Comparison of ENCODE assay signal across 27 cellular contexts in genomic region chrX:101388604-101389003, GRCh38. TPM values are rescaled to one million over a fixed set of nuclear protein-coding genes. Genes with fewer than 3 reads are reported as not detected.
DNase-seq lines count a peak whose midpoint lies in the region; ATAC-seq, FAIRE-seq and TF ChIP-seq lines count a peak whose summit lies in the region.
"Had no signal": no experiment of that assay in that cellular context is flagged by ENCODE, and none has a peak within 500 bp of the region (broad histone marks: within the 10 kb centered on the region; RNA-seq: fewer than 3 reads in every experiment).

No MANE protein-coding gene starts in this region.

- CTCF ChIA-PET in K562 (lab: Yijun Ruan, JAX; ENCODE audit: low intra/inter-chr PET ratio): no interaction called here

- ATAC-seq in K562 (no peak), HG03342 (IDR thresholded peaks at IDR 0.05; ENCODE audit: unreplicated experiment) (no peak), HG03159 (IDR thresholded peaks at IDR 0.05; ENCODE audit: unreplicated experiment) (no peak)
- ATAC-seq: CD8-positive, alpha-beta T cell; GM12878 had no signal

- H3K36me3 ChIP-seq in DOHH2 (ENCODE audit: control insufficient read depth, low read length): peaks cover 35% of the 10 kb centered on the region
- peaks cover 13% of the 10 kb centered on the region for H3K36me3 ChIP-seq in Karpas-422 (ENCODE audit: insufficient read depth, low read length)
- peaks cover 26% of the 10 kb centered on the region for H3K36me3 ChIP-seq in K562 (ENCODE audit: control insufficient read depth, insufficient read depth, low read length)

- no peak for TF ChIP-seq RAD21 in K562 (CRISPR knock-in tag; conservative IDR thresholded peaks at IDR 0.05 in 1 of 2, IDR thresholded peaks at IDR 0.05 in 1 of 2)

- FAIRE-seq in K562 (lab: Jason Lieb, UNC): no peak
- FAIRE-seq: A204.1, D721Med, GM12878, GM12892, GM18507 had no signal

- no peak for TF ChIP-seq POLR2A in K562 (conservative IDR thresholded peaks at IDR 0.05)

- POLR2A ChIA-PET in K562 (lab: Yijun Ruan, JAX): interaction anchor here (0.6 kb wide), 1 partner anchor 211 kb away, joined by 3 read pairs; no protein-coding TSS in a partner anchor

- H3K79me2 ChIP-seq in DOHH2 (ENCODE audit: control insufficient read depth, low read length) (peaks cover 71% of the 10 kb centered on the region), Karpas-422 (ENCODE audit: low read length) (peaks cover 38% of the 10 kb centered on the region), K562 (ENCODE audit: control insufficient read depth, insufficient read depth, low read length) (peaks cover 79% of the 10 kb centered on the region)

- DNase-seq in Karpas-422 (no peak), K562 (ENCODE audit: extremely low read depth in 1 of 4, low spot score in 3 of 4) (no peak), HT-29 (ENCODE audit: low spot score) (no peak)
- DNase-seq in activated T-cell treated with anti-CD3 and anti-CD28 coated beads, Interleukin-2, amount 50 U/mL, for 1 hour: no peak
- DNase-seq: 8988T; ACHN; BE2C; C1 segment of cervical spinal cord; Caco-2; Calu3; CD4-positive, CD25-positive, alpha-beta regulatory T cell; CD8-positive, alpha-beta T cell; DMS79 treated with DMSO at 0.1 percent for 48 hours; EL; GDM1 had no signal

- intact Hi-C loops in K562 (cut with micrococcal nuclease): no loop called here

- in situ Hi-C loops in K562 (cut with MboI): no loop called here

- H3F3A ChIP-seq in DOHH2 (ENCODE audit: control insufficient read depth, insufficient read depth): peaks cover 25% of the 10 kb centered on the region

- H3K4me1 ChIP-seq in DOHH2 (ENCODE audit: control insufficient read depth, low read length) (peaks cover 48% of the 10 kb centered on the region), Karpas-422 (ENCODE audit: low read length) (peaks cover 46% of the 10 kb centered on the region), K562 (replicated peaks in 1 of 2; ENCODE audit: control insufficient read depth in 2 of 2, insufficient read depth in 2 of 2, low read length in 2 of 2) (peaks cover 4 to 21% of the 10 kb centered on the region in 2 experiments)
- H3K4me1 ChIP-seq: BE2C, Caco-2 had no signal

- no peak for TF ChIP-seq EP300 in K562 (IDR thresholded peaks at IDR 0.05; ENCODE audit: low read length)

- H3K4me2 ChIP-seq in DOHH2 (ENCODE audit: low read length) (0 out of 2 replicates have a peak overlapping the region, but pooled peaks have one; percentile 92), Karpas-422 (ENCODE audit: low read depth, low read length, poor library complexity, severe bottlenecking) (peak overlapping the region; percentile 69), K562 (ENCODE audit: insufficient read depth, low read length) (peak overlapping the region; percentile 98)
- H3K4me2 ChIP-seq: BLaER1 had no signal

- no peak overlapping the region for H3K9ac ChIP-seq in Karpas-422 (ENCODE audit: low read length)
- H3K9ac ChIP-seq in K562 (ENCODE audit: insufficient read depth in 1 of 2, low read depth in 2 of 2, low read length in 2 of 2): peak overlapping the region in 1 of 2 experiments; percentile 43; a peak in 1 of 4 replicates
- H3K9ac ChIP-seq: BLaER1 had no signal

- H3K27me3 ChIP-seq in DOHH2 (ENCODE audit: control insufficient read depth, low read length) (no peaks in the 10 kb centered on the region), Karpas-422 (ENCODE audit: low read length) (no peaks in the 10 kb centered on the region), K562 (ENCODE audit: control insufficient read depth in 2 of 2, insufficient read depth in 2 of 2, low read length in 2 of 2) (no peaks in the 10 kb centered on the region)
- H3K27me3 ChIP-seq: BE2C, BLaER1 had no signal

- H3K4me3 ChIP-seq in DOHH2 (ENCODE audit: low read length) (no peak overlapping the region), Karpas-422 (ENCODE audit: low read length) (no peak overlapping the region), K562 (no peak overlapping the region)
- H3K4me3 ChIP-seq: BLaER1, GM12878 had no signal

- H3K27ac ChIP-seq in DOHH2 (ENCODE audit: low read depth, low read length): no peak overlapping the region
- no peak overlapping the region for H3K27ac ChIP-seq in Karpas-422 (ENCODE audit: low read length)
- peak overlapping the region; percentile 58; the same call in 2 of the 3 replicates for H3K27ac ChIP-seq in K562 (ENCODE audit: extremely low read depth, low read depth, low read length)
- H3K27ac ChIP-seq: BLaER1 had no signal

- no peaks in the 10 kb centered on the region for H3K9me2 ChIP-seq in DOHH2 (replicated peaks; ENCODE audit: control insufficient read depth, low read length)
- no peaks in the 10 kb centered on the region for H3K9me2 ChIP-seq in Karpas-422 (replicated peaks; ENCODE audit: insufficient read depth, low read length)

- no peaks in the 10 kb centered on the region for H3K9me3 ChIP-seq in DOHH2 (ENCODE audit: control insufficient read depth, insufficient read depth, low read length)
- H3K9me3 ChIP-seq in Karpas-422 (ENCODE audit: low read length): no peaks in the 10 kb centered on the region
- H3K9me3 ChIP-seq in K562 (replicated peaks; ENCODE audit: control insufficient read depth, insufficient read depth, low read depth, low read length): no peaks in the 10 kb centered on the region
- H3K9me3 ChIP-seq: BE2C, BLaER1, Caco-2 had no signal

- WGBS in K562 (ENCODE audit: insufficient coverage, low coverage, missing lambda C conversion rate): 22% methylated on average over 3 of the region's 3 CpGs

- BruUV-seq in K562 (replicated peaks; lab: Mats Ljungman, UMichigan): no TSS peak

- no peaks in the 10 kb centered on the region for H4K20me1 ChIP-seq in DOHH2 (ENCODE audit: control insufficient read depth, insufficient read depth, low read depth, low read length)
- H4K20me1 ChIP-seq in Karpas-422 (ENCODE audit: insufficient read depth, low read depth, low read length): no peaks in the 10 kb centered on the region
- H4K20me1 ChIP-seq in K562 (replicated peaks; ENCODE audit: control insufficient read depth, insufficient read depth, low read length): no peaks in the 10 kb centered on the region
- H4K20me1 ChIP-seq: BLaER1 had no signal

- TF ChIP-seq CTCF in DOHH2 (IDR thresholded peaks at IDR 0.05; ENCODE audit: low read depth, low read length, poor library complexity, severe bottlenecking) (no peak), K562 (IDR thresholded peaks at IDR 0.05 in 2 of 3, conservative IDR thresholded peaks at IDR 0.05 in 1 of 3; ENCODE audit: insufficient read depth in 2 of 3, low read depth in 1 of 3, low read length in 3 of 3) (no peak)

- H2AFZ ChIP-seq in Karpas-422 (ENCODE audit: low read length) (no peak overlapping the region), K562 (ENCODE audit: low read depth, low read length) (peak overlapping the region; percentile 30; the same call in 1 of the 2 replicates)

- no peaks in the 10 kb centered on the region for H3K9me1 ChIP-seq in K562 (ENCODE audit: control insufficient read depth, insufficient read depth, low read length)

RNA-seq across cellular contexts. Expression of gene RPL36A, which starts 2.2 kb away (rescaled TPM):
- 1,280 and 3,178 TPM in 2 replicates for total RNA-seq in Karpas-422 (2014; rRNA removed; shearing (Covaris generic); ENCODE audit: low replicate concordance)
- 200 and 267 TPM in 2 replicates for total RNA-seq in K562 (2011; cell fraction: chromatin; rRNA removed; ENCODE audit: low replicate concordance)
- total RNA-seq in K562 (2011; cell fraction: nucleolus; rRNA removed): 186 and 225 TPM in 2 replicates
- total RNA-seq in K562 (2011; cell fraction: nucleoplasm; rRNA removed): 351 and 388 TPM in 2 replicates
- total RNA-seq in K562 (2014; rRNA removed): 1,374 and 2,621 TPM in 2 replicates
- total RNA-seq in K562 (2014; rRNA removed; fragmentation: Illumina TruSeq; extraction: Trizol): 3,520 and 3,818 TPM in 2 replicates
- 3,031 and 3,209 TPM in 2 replicates for total RNA-seq in K562 (2015; rRNA removed; fragmentation: Illumina TruSeq; extraction: Trizol)
- total RNA-seq in K562 (2021): 412 and 461 TPM in 2 replicates
- 4,008 and 4,383 TPM in 2 replicates for polyA plus RNA-seq in K562 (2011; rRNA removed)
- polyA plus RNA-seq in K562 (2011; cell fraction: cytosol; rRNA removed): 523 and 2,114 TPM in 2 replicates
- 461 and 1,073 TPM in 2 replicates for polyA plus RNA-seq in K562 (2011; cell fraction: nucleus; rRNA removed)
- 1,913 and 2,065 TPM in 2 replicates for polyA plus RNA-seq in K562 (2012)
- polyA plus RNA-seq in K562 (2014; fragmentation: Illumina TruSeq; extraction: Trizol): 3,410 and 3,967 TPM in 2 replicates
- polyA plus RNA-seq in K562 (2014; fragmentation: Nextera tagmentation; extraction: Ambion mirVana): 1,000 to 10,000 TPM; 2,383 to 2,855 TPM
- 4,212 and 4,539 TPM in 2 replicates for polyA plus RNA-seq in K562 (2014; rRNA removed)
- polyA minus RNA-seq in K562 (2011; rRNA and poly(A)+ RNA removed): 692 and 865 TPM in 2 replicates
- polyA minus RNA-seq in K562 (2011; cell fraction: cytosol; rRNA and poly(A)+ RNA removed): 117 and 140 TPM in 2 replicates
- 81.9 and 198 TPM in 2 replicates for polyA minus RNA-seq in K562 (2011; cell fraction: nucleus; rRNA and poly(A)+ RNA removed)
- total RNA-seq in HT-29 (2014; rRNA removed; shearing (Covaris generic)): 658 and 887 TPM in 2 replicates

RNA-seq across cellular contexts. Expression of gene BTK, which starts 2.6 kb away (rescaled TPM):
- total RNA-seq in Karpas-422 (2014; rRNA removed; shearing (Covaris generic); ENCODE audit: low replicate concordance): 81.6 and 94.2 TPM in 2 replicates
- 125 and 212 TPM in 2 replicates for total RNA-seq in K562 (2011; cell fraction: chromatin; rRNA removed; ENCODE audit: low replicate concordance)
- 65.4 and 67.6 TPM in 2 replicates for total RNA-seq in K562 (2011; cell fraction: nucleolus; rRNA removed)
- 90.3 and 117 TPM in 2 replicates for total RNA-seq in K562 (2011; cell fraction: nucleoplasm; rRNA removed)
- total RNA-seq in K562 (2014; rRNA removed): 35.4 and 39.9 TPM in 2 replicates
- 67.5 and 78.1 TPM in 2 replicates for total RNA-seq in K562 (2014; rRNA removed; fragmentation: Illumina TruSeq; extraction: Trizol)
- 57.0 and 59.0 TPM in 2 replicates for total RNA-seq in K562 (2015; rRNA removed; fragmentation: Illumina TruSeq; extraction: Trizol)
- 46.8 and 59.3 TPM in 2 replicates for total RNA-seq in K562 (2021)
- 87.2 and 93.4 TPM in 2 replicates for polyA plus RNA-seq in K562 (2011; rRNA removed)
- polyA plus RNA-seq in K562 (2011; cell fraction: cytosol; rRNA removed): 27.6 and 48.3 TPM in 2 replicates
- 136 and 171 TPM in 2 replicates for polyA plus RNA-seq in K562 (2011; cell fraction: nucleus; rRNA removed)
- polyA plus RNA-seq in K562 (2012): 48.8 and 60.2 TPM in 2 replicates
- polyA plus RNA-seq in K562 (2014; fragmentation: Illumina TruSeq; extraction: Trizol): 78.0 and 82.4 TPM in 2 replicates
- 10 to 100 TPM; 14.9 to 76.4 TPM for polyA plus RNA-seq in K562 (2014; fragmentation: Nextera tagmentation; extraction: Ambion mirVana)
- 65.2 TPM in 2 replicates for polyA plus RNA-seq in K562 (2014; rRNA removed)
- polyA minus RNA-seq in K562 (2011; rRNA and poly(A)+ RNA removed): 56.9 and 63.8 TPM in 2 replicates
- 21.4 and 23.4 TPM in 2 replicates for polyA minus RNA-seq in K562 (2011; cell fraction: cytosol; rRNA and poly(A)+ RNA removed)
- 32.4 and 63.2 TPM in 2 replicates for polyA minus RNA-seq in K562 (2011; cell fraction: nucleus; rRNA and poly(A)+ RNA removed)
- total RNA-seq in HT-29 (2014; rRNA removed; shearing (Covaris generic)): not detected in 2 replicates
- total RNA-seq: A673, Caco-2, Calu3, G401 had no signal
- polyA plus RNA-seq: AG04450 had no signal

RNA-seq across cellular contexts. Expression of gene GLA, which starts 19.1 kb away (rescaled TPM):
- 25.8 and 30.1 TPM in 2 replicates for total RNA-seq in Karpas-422 (2014; rRNA removed; shearing (Covaris generic); ENCODE audit: low replicate concordance)
- total RNA-seq in K562 (2011; cell fraction: chromatin; rRNA removed; ENCODE audit: low replicate concordance): 111 and 136 TPM in 2 replicates
- 99.4 and 101 TPM in 2 replicates for total RNA-seq in K562 (2011; cell fraction: nucleolus; rRNA removed)
- total RNA-seq in K562 (2011; cell fraction: nucleoplasm; rRNA removed): 100 and 117 TPM in 2 replicates
- total RNA-seq in K562 (2014; rRNA removed) (41.7 and 46.5 TPM in 2 replicates), K562 (2014; rRNA removed; fragmentation: Illumina TruSeq; extraction: Trizol) (68.9 and 75.2 TPM in 2 replicates), K562 (2015; rRNA removed; fragmentation: Illumina TruSeq; extraction: Trizol) (54.2 and 57.2 TPM in 2 replicates), K562 (2021) (54.0 and 56.5 TPM in 2 replicates)
- polyA plus RNA-seq in K562 (2011; rRNA removed) (101 and 118 TPM in 2 replicates), K562 (2014; fragmentation: Illumina TruSeq; extraction: Trizol) (65.2 and 73.8 TPM in 2 replicates), K562 (2014; fragmentation: Nextera tagmentation; extraction: Ambion mirVana) (100 to 1,000 TPM; 137 to 146 TPM), K562 (2014; rRNA removed) (72.9 and 77.0 TPM in 2 replicates)
- polyA plus RNA-seq in K562 (2011; cell fraction: cytosol; rRNA removed): 44.5 and 61.1 TPM in 2 replicates
- polyA plus RNA-seq in K562 (2011; cell fraction: nucleus; rRNA removed): 199 and 281 TPM in 2 replicates
- 48.0 and 49.0 TPM in 2 replicates for polyA plus RNA-seq in K562 (2012)
- polyA minus RNA-seq in K562 (2011; rRNA and poly(A)+ RNA removed): 30.9 and 40.0 TPM in 2 replicates
- 16.3 and 22.1 TPM in 2 replicates for polyA minus RNA-seq in K562 (2011; cell fraction: cytosol; rRNA and poly(A)+ RNA removed)
- 18.3 and 29.0 TPM in 2 replicates for polyA minus RNA-seq in K562 (2011; cell fraction: nucleus; rRNA and poly(A)+ RNA removed)
- total RNA-seq in HT-29 (2014; rRNA removed; shearing (Covaris generic)): 53.8 and 54.9 TPM in 2 replicates

RNA-seq across cellular contexts. Expression of gene HNRNPH2, which starts 19.4 kb away (rescaled TPM):
- total RNA-seq in Karpas-422 (2014; rRNA removed; shearing (Covaris generic); ENCODE audit: low replicate concordance): 34.8 and 55.4 TPM in 2 replicates
- 4.5 and 8.3 TPM in 2 replicates for total RNA-seq in K562 (2011; cell fraction: chromatin; rRNA removed; ENCODE audit: low replicate concordance)
- 4.2 and 4.3 TPM in 2 replicates for total RNA-seq in K562 (2011; cell fraction: nucleolus; rRNA removed)
- 8.1 and 9.3 TPM in 2 replicates for total RNA-seq in K562 (2011; cell fraction: nucleoplasm; rRNA removed)
- total RNA-seq in K562 (2014; rRNA removed) (40.0 and 42.1 TPM in 2 replicates), K562 (2014; rRNA removed; fragmentation: Illumina TruSeq; extraction: Trizol) (71.9 and 82.2 TPM in 2 replicates), K562 (2015; rRNA removed; fragmentation: Illumina TruSeq; extraction: Trizol) (64.8 and 67.2 TPM in 2 replicates), K562 (2021) (37.7 and 43.0 TPM in 2 replicates)
- polyA plus RNA-seq in K562 (2011; rRNA removed) (35.0 and 59.7 TPM in 2 replicates), K562 (2014; fragmentation: Illumina TruSeq; extraction: Trizol) (68.1 and 69.5 TPM in 2 replicates), K562 (2014; fragmentation: Nextera tagmentation; extraction: Ambion mirVana) (100 to 1,000 TPM in 1 of 2 experiments, 10 to 100 TPM in 1; 60.3 to 130 TPM), K562 (2014; rRNA removed) (58.2 and 60.6 TPM in 2 replicates)
- 10.9 and 24.4 TPM in 2 replicates for polyA plus RNA-seq in K562 (2011; cell fraction: cytosol; rRNA removed)
- polyA plus RNA-seq in K562 (2011; cell fraction: nucleus; rRNA removed): 6.3 and 7.7 TPM in 2 replicates
- polyA plus RNA-seq in K562 (2012): 44.6 and 62.9 TPM in 2 replicates
- polyA minus RNA-seq in K562 (2011; rRNA and poly(A)+ RNA removed): 62.8 and 83.2 TPM in 2 replicates
- polyA minus RNA-seq in K562 (2011; cell fraction: cytosol; rRNA and poly(A)+ RNA removed): 13.4 and 14.8 TPM in 2 replicates
- polyA minus RNA-seq in K562 (2011; cell fraction: nucleus; rRNA and poly(A)+ RNA removed): 4.0 and 8.2 TPM in 2 replicates
- 47.7 and 51.5 TPM in 2 replicates for total RNA-seq in HT-29 (2014; rRNA removed; shearing (Covaris generic))

RNA-seq across cellular contexts. Expression of gene TIMM8A, which starts 40.1 kb away (rescaled TPM):
- total RNA-seq in Karpas-422 (2014; rRNA removed; shearing (Covaris generic); ENCODE audit: low replicate concordance): 3.5 and 10.3 TPM in 2 replicates
- total RNA-seq in K562 (2011; cell fraction: chromatin; rRNA removed; ENCODE audit: low replicate concordance): 26.8 and 35.4 TPM in 2 replicates
- total RNA-seq in K562 (2011; cell fraction: nucleolus; rRNA removed): 21.1 and 24.8 TPM in 2 replicates
- total RNA-seq in K562 (2011; cell fraction: nucleoplasm; rRNA removed): 31.0 and 42.3 TPM in 2 replicates
- total RNA-seq in K562 (2014; rRNA removed) (10.0 and 10.9 TPM in 2 replicates), K562 (2014; rRNA removed; fragmentation: Illumina TruSeq; extraction: Trizol) (32.4 and 33.2 TPM in 2 replicates), K562 (2015; rRNA removed; fragmentation: Illumina TruSeq; extraction: Trizol) (23.1 and 23.3 TPM in 2 replicates), K562 (2021) (46.2 and 48.8 TPM in 2 replicates)
- polyA plus RNA-seq in K562 (2011; rRNA removed) (24.6 and 32.1 TPM in 2 replicates), K562 (2014; fragmentation: Illumina TruSeq; extraction: Trizol) (38.2 and 44.4 TPM in 2 replicates), K562 (2014; fragmentation: Nextera tagmentation; extraction: Ambion mirVana) (100 to 1,000 TPM; 132 TPM), K562 (2014; rRNA removed) (41.1 and 47.6 TPM in 2 replicates)
- 24.3 and 25.0 TPM in 2 replicates for polyA plus RNA-seq in K562 (2011; cell fraction: cytosol; rRNA removed)
- 15.5 and 17.0 TPM in 2 replicates for polyA plus RNA-seq in K562 (2011; cell fraction: nucleus; rRNA removed)
- polyA plus RNA-seq in K562 (2012): 13.8 and 36.1 TPM in 2 replicates
- polyA minus RNA-seq in K562 (2011; rRNA and poly(A)+ RNA removed): 17.5 and 18.9 TPM in 2 replicates
- 15.1 and 16.7 TPM in 2 replicates for polyA minus RNA-seq in K562 (2011; cell fraction: cytosol; rRNA and poly(A)+ RNA removed)
- polyA minus RNA-seq in K562 (2011; cell fraction: nucleus; rRNA and poly(A)+ RNA removed): 9.8 and 14.7 TPM in 2 replicates
- total RNA-seq in HT-29 (2014; rRNA removed; shearing (Covaris generic)): 2.6 and 5.3 TPM in 2 replicates

Comparison
In these comparisons a context has a peak if more than half of its experiments do, and no peak if none do; other contexts are left out.
1. RNA of gene BTK, which starts 2.6 kb away (total RNA-seq): 81.6 to 94.2 TPM in Karpas-422 and 35.4 to 212 TPM in K562; not detected in HT-29; every median in the first group is over 10 times any median in the second.
2. Peak in every context shown above with its lines, with median percentiles within 50 percentile points of each other: H3K4me2 ChIP-seq.